ENCODE assay signal across 13 cellular contexts in genomic region chr10:127976701-127977367, GRCh38.
A peak's percentile ranks its signal among the peaks of the same experiment; 100 is the strongest.
DNase-seq lines count a peak whose midpoint lies in the region; ATAC-seq and TF ChIP-seq lines count a peak whose summit lies in the region.
"Had no signal": no experiment of that assay in that cellular context is flagged by ENCODE, and none has a peak within 500 bp of the region (broad histone marks: within the 10 kb centered on the region; RNA-seq: fewer than 3 reads in every experiment).

No MANE protein-coding gene starts in this region.

- peak; percentile 15 for DNase-seq in activated CD8-positive, alpha-beta memory T cell treated with anti-CD3 and anti-CD28 coated beads, Interleukin-2, amount 50 U/mL, for 48 hours
- no peak for DNase-seq in activated CD8-positive, alpha-beta memory T cell treated with anti-CD3 and anti-CD28 coated beads for 24 hours
- DNase-seq in epithelial cell of esophagus (ENCODE audit: low read depth) (peak; percentile 31), natural killer cell (no peak), A673 (ENCODE audit: low spot score) (no peak), NCI-H446 treated with DMSO at 0.1 percent for 48 hours (lab: John Stamatoyannopoulos, UW) (no peak)
- DNase-seq in effector memory CD8-positive, alpha-beta T cell: no peak
- DNase-seq: NCI-H2171; stimulated activated naive CD8-positive, alpha-beta T cell treated with anti-CD3 and anti-CD28 coated beads, Interleukin-15, amount 100 ng/mL, for 72 hours had no signal

- intact Hi-C loops in natural killer cell (cut with micrococcal nuclease): no loop called here
- intact Hi-C loops in A673 (cut with micrococcal nuclease; ENCODE audit: unreplicated experiment): no loop called here

- peak overlapping the region in 1 of 2 donors; percentile 75 for H3K27ac Mint-ChIP-seq in natural killer cell
- no peak overlapping the region for H3K27ac Mint-ChIP-seq in effector memory CD8-positive, alpha-beta T cell
- H3K27ac Mint-ChIP-seq: activated CD8-positive, alpha-beta T cell treated with anti-CD3 and anti-CD28 coated beads for 36 hours had no signal

- WGBS in urinary bladder: 54% methylated on average over 8 of the region's 8 CpGs

- no peaks in the 10 kb centered on the region for H3K36me3 Mint-ChIP-seq in natural killer cell
- no peaks in the 10 kb centered on the region for H3K36me3 Mint-ChIP-seq in effector memory CD8-positive, alpha-beta T cell (ENCODE audit: insufficient read depth)

- peaks cover 3 to 6% of the 10 kb centered on the region in 2 donors for H3K27me3 Mint-ChIP-seq in natural killer cell (ENCODE audit: low read depth in 2 of 2)
- peaks cover 37 to 56% of the 10 kb centered on the region in 2 donors for H3K27me3 Mint-ChIP-seq in effector memory CD8-positive, alpha-beta T cell

- peak overlapping the region; percentile 74 for H3K4me3 Mint-ChIP-seq in natural killer cell
- no peak overlapping the region for H3K4me3 Mint-ChIP-seq in effector memory CD8-positive, alpha-beta T cell
- H3K4me3 Mint-ChIP-seq: activated CD8-positive, alpha-beta T cell treated with anti-CD3 and anti-CD28 coated beads for 36 hours had no signal

- no peak overlapping the region for H3K4me3 ChIP-seq in epithelial cell of esophagus (ENCODE audit: low read length)
- no peak overlapping the region for H3K4me3 ChIP-seq in urinary bladder (ENCODE audit: low read depth, low read length)
- no peak overlapping the region for H3K4me3 ChIP-seq in A673 (ENCODE audit: low read depth, low read length, poor library complexity, severe bottlenecking)

- peak overlapping the region; percentile 6 for H3K27ac ChIP-seq in urinary bladder (ENCODE audit: low read depth)
- no peak overlapping the region for H3K27ac ChIP-seq in A673 (ENCODE audit: low read depth, low read length, poor library complexity, severe bottlenecking)
- H3K27ac ChIP-seq: 22Rv1 had no signal

- no peak for ATAC-seq in natural killer cell
- no peak for ATAC-seq in effector memory CD8-positive, alpha-beta T cell (replicated peaks)
- ATAC-seq: activated CD8-positive, alpha-beta T cell treated with anti-CD3 and anti-CD28 coated beads for 36 hours had no signal

- H3K36me3 ChIP-seq in urinary bladder (ENCODE audit: insufficient read depth) (no peaks in the 10 kb centered on the region), A673 (ENCODE audit: insufficient read depth, low read length, poor library complexity, severe bottlenecking) (no peaks in the 10 kb centered on the region)

- H3K4me1 ChIP-seq in urinary bladder (ENCODE audit: insufficient read depth) (no peaks in the 10 kb centered on the region), A673 (ENCODE audit: insufficient read depth, low read length, poor library complexity, severe bottlenecking) (peaks cover 11% of the 10 kb centered on the region)
- H3K4me1 ChIP-seq: parathyroid adenoma had no signal

- no peak for TF ChIP-seq CTCF in epithelial cell of esophagus (IDR thresholded peaks at IDR 0.05; ENCODE audit: insufficient read depth, low read depth, low read length, missing control alignments)
- TF ChIP-seq CTCF in natural killer cell (IDR thresholded peaks at IDR 0.05): no peak
- TF ChIP-seq CTCF in A673 (conservative IDR thresholded peaks at IDR 0.05; ENCODE audit: low read depth, low read length): no peak

- peaks cover 4% of the 10 kb centered on the region for H3K9me3 ChIP-seq in A673 (ENCODE audit: low read depth, low read length, poor library complexity, severe bottlenecking)

- H3K27me3 ChIP-seq in A673 (replicated peaks; ENCODE audit: insufficient read depth, low read depth, low read length, poor library complexity): no peaks in the 10 kb centered on the region

- H3K9me3 Mint-ChIP-seq in natural killer cell: no peaks in the 10 kb centered on the region
- H3K9me3 Mint-ChIP-seq in effector memory CD8-positive, alpha-beta T cell: peaks cover 0 to 3% of the 10 kb centered on the region in 2 donors

- H3K4me1 Mint-ChIP-seq in natural killer cell: peaks cover 22 to 29% of the 10 kb centered on the region in 2 donors
- H3K4me1 Mint-ChIP-seq in effector memory CD8-positive, alpha-beta T cell (ENCODE audit: low read depth in 2 of 2): peaks cover 5 to 8% of the 10 kb centered on the region in 2 donors

- no TSS peak for BruUV-seq in A673 (replicated peaks; lab: Mats Ljungman, UMichigan)

- CTCF ChIA-PET in A673 (lab: Charles Lee): no interaction called here

- POLR2A ChIA-PET in A673 (lab: Charles Lee; ENCODE audit: low non-redundant PET): no interaction called here

Comparison
In these comparisons a context has a peak if more than half of its experiments do, and no peak if none do; other contexts are left out.
1. DNase-seq: peak in activated CD8-positive, alpha-beta memory T cell treated with anti-CD3 and anti-CD28 coated beads, Interleukin-2, amount 50 U/mL, for 48 hours (single experiment) and epithelial cell of esophagus (single experiment); none in activated CD8-positive, alpha-beta memory T cell treated with anti-CD3 and anti-CD28 coated beads for 24 hours (single experiment), natural killer cell (single experiment), effector memory CD8-positive, alpha-beta T cell (0 of 3), A673 (single experiment) and NCI-H446 treated with DMSO at 0.1 percent for 48 hours (single experiment).